27 cellular contexts compared by ENCODE assay signal in the genomic region with DNA sequence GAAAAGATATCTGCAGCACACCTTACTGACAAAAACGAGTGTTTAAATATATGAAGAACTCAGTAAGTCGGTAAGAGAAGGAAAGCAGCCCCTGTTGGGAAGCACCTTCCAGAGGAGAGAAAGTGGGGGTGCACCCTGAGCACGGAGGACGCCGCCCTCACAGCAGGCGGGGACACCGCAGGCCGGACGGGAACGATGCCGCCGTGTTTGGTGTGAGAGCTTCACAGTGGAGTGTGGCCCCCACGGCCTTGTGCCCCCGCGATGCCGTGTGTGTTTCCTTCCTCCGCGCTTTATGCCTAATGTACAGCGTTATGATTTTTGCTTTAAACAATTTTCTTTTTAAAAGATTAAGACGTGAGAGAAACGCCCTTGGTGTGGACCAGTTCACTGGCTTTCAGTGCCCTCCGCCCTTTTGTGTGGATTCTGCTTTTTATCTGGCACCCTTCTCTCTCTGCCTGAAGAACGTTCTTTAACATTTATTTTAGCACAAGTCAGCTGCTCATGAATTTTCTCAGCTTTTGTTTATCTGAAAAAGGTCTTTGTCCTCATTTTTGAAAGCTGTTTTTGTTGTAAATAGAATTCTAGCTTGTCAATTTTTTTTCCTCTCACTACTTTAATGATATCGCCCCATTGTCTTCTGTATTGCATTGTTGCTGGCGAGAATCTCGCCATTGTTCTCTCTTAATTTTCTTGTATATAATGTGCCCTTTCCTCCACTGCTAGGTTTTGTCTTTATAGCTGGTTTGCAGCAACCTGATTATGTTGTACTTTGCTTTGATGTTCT.
DNase-seq lines count a peak whose midpoint lies in the region; ATAC-seq and TF ChIP-seq lines count a peak whose summit lies in the region.
"Had no signal": no experiment of that assay in that cellular context is flagged by ENCODE, and none has a peak within 500 bp of the region (broad histone marks: within the 10 kb centered on the region; RNA-seq: fewer than 3 reads in every experiment).

No MANE protein-coding gene starts in this region.

- POLR2A ChIA-PET in CD4-positive, alpha-beta memory T cell (lab: Charles Lee; ENCODE audit: partially characterized antibody): no interaction called here

- H3K9me3 ChIP-seq in hepatocyte (ENCODE audit: low read depth) (no peaks in the 10 kb centered on the region), ovary (no peaks in the 10 kb centered on the region), upper lobe of right lung (no peaks in the 10 kb centered on the region)
- H3K9me3 ChIP-seq in CD4-positive, alpha-beta memory T cell (ENCODE audit: control insufficient read depth in 1 of 2, low read length in 2 of 2): no peaks in the 10 kb centered on the region
- H3K9me3 ChIP-seq: thyroid gland had no signal

- peak overlapping the region; percentile 34 for H3K27ac ChIP-seq in hepatocyte
- H3K27ac ChIP-seq in ovary: peak overlapping the region in 1 of 2 donors; percentile 31
- no peak overlapping the region for H3K27ac ChIP-seq in upper lobe of right lung
- no peak overlapping the region for H3K27ac ChIP-seq in CD4-positive, alpha-beta memory T cell (ENCODE audit: low read depth, low read length)
- H3K27ac ChIP-seq: 22Rv1, cardiac muscle cell, KMS-11, parathyroid adenoma, RWPE1, thyroid gland had no signal

- peak; percentile 36 for DNase-seq in activated effector memory CD4-positive, alpha-beta T cell treated with anti-CD3 and anti-CD28 coated beads, Interleukin-2, amount 50 U/mL, for 16 hours
- no peak for DNase-seq in activated effector memory CD4-positive, alpha-beta T cell treated with Interleukin-2 at 50 U/mL for 16 hours
- DNase-seq in hepatocyte (ENCODE audit: low spot score) (no peak), ovary (peak in 3 of 5 donors; percentile 23 to 42 (median 23)), upper lobe of right lung (peak; percentile 37), left cardiac atrium (no peak)
- DNase-seq in CD4-positive, alpha-beta memory T cell: no peak
- DNase-seq in stimulated activated CD4-positive, alpha-beta T cell treated with anti-CD3 and anti-CD28 coated beads, Interleukin-4, amount 100 ng/mL, for 1 hour: no peak
- DNase-seq: activated CD4-positive, alpha-beta memory T cell treated with anti-CD3 and anti-CD28 coated beads for 36 hours; activated naive CD4-positive, alpha-beta T cell; amniotic stem cell; CD8-positive, alpha-beta memory T cell; DMS53; GF-D8; naive thymus-derived CD4-positive, alpha-beta T cell; NCI-H1436 treated with DMSO at 0.1 percent for 48 hours; NCI-H526 treated with DMSO at 0.1 percent for 48 hours; T1000; thyroid gland had no signal

- H3K27me3 ChIP-seq in hepatocyte (no peaks in the 10 kb centered on the region), ovary (no peaks in the 10 kb centered on the region), upper lobe of right lung (no peaks in the 10 kb centered on the region)
- no peaks in the 10 kb centered on the region for H3K27me3 ChIP-seq in CD4-positive, alpha-beta memory T cell (ENCODE audit: insufficient read depth, low read length)
- H3K27me3 ChIP-seq: cardiac muscle cell, thyroid gland had no signal

- H3K36me3 Mint-ChIP-seq in CD4-positive, alpha-beta memory T cell: peaks cover 21 to 24% of the 10 kb centered on the region in 2 donors
- H3K36me3 Mint-ChIP-seq: activated CD4-positive, alpha-beta memory T cell treated with anti-CD3 and anti-CD28 coated beads for 36 hours had no signal

- TF ChIP-seq POLR2A in ovary (IDR thresholded peaks at IDR 0.05): no peak

- peaks cover 0 to 5% (median 1%) of the 10 kb centered on the region in 4 donors for H3K4me1 Mint-ChIP-seq in CD4-positive, alpha-beta memory T cell
- H3K4me1 Mint-ChIP-seq: CD8-positive, alpha-beta memory T cell had no signal

- no peak overlapping the region for H3K27ac Mint-ChIP-seq in CD4-positive, alpha-beta memory T cell
- H3K27ac Mint-ChIP-seq: activated CD4-positive, alpha-beta memory T cell treated with anti-CD3 and anti-CD28 coated beads for 36 hours; dendritic cell treated with granulocyte-macrophage colony-stimulating factor and Interleukin-4, amounts not matched to agents 40 ng/mL and 50 ng/mL, for 4 days; memory B cell; naive thymus-derived CD4-positive, alpha-beta T cell; stimulated activated memory B cell treated with anti-CD40 and anti-IgM and Interleukin-4, amounts not matched to agents 10 μg/mL and 1 μg/mL and 100 μg/mL, for 72 hours had no signal

- H3K79me2 ChIP-seq in hepatocyte: peaks cover 7% of the 10 kb centered on the region

- H3K27me3 Mint-ChIP-seq in CD4-positive, alpha-beta memory T cell: no peaks in the 10 kb centered on the region
- H3K27me3 Mint-ChIP-seq: activated CD4-positive, alpha-beta memory T cell treated with anti-CD3 and anti-CD28 coated beads for 36 hours; dendritic cell treated with granulocyte-macrophage colony-stimulating factor and Interleukin-4, amounts not matched to agents 40 ng/mL and 50 ng/mL, for 4 days; memory B cell; naive thymus-derived CD4-positive, alpha-beta T cell; stimulated activated memory B cell treated with anti-CD40 and anti-IgM and Interleukin-4, amounts not matched to agents 10 μg/mL and 1 μg/mL and 100 μg/mL, for 72 hours had no signal

- WGBS in hepatocyte (ENCODE audit: low lambda C conversion rate, missing lambda C conversion rate): 89% methylated on average over 26 of the region's 26 CpGs
- 53 to 70% (median 58%) methylated on average over 26 of the region's 26 CpGs for WGBS in ovary, 3 donors

- H3K4me3 ChIP-seq in hepatocyte (no peak overlapping the region), ovary (no peak overlapping the region), upper lobe of right lung (no peak overlapping the region)
- no peak overlapping the region for H3K4me3 ChIP-seq in CD4-positive, alpha-beta memory T cell (ENCODE audit: low read length in 2 of 2)
- H3K4me3 ChIP-seq: cardiac muscle cell, thyroid gland had no signal

- peak overlapping the region in 1 of 8 donors; percentile 17 for H3K4me3 Mint-ChIP-seq in CD4-positive, alpha-beta memory T cell
- H3K4me3 Mint-ChIP-seq: activated CD4-positive, alpha-beta memory T cell treated with anti-CD3 and anti-CD28 coated beads for 36 hours; CD8-positive, alpha-beta memory T cell; dendritic cell treated with granulocyte-macrophage colony-stimulating factor and Interleukin-4, amounts not matched to agents 40 ng/mL and 50 ng/mL, for 4 days; memory B cell; naive thymus-derived CD4-positive, alpha-beta T cell; stimulated activated memory B cell treated with anti-CD40 and anti-IgM and Interleukin-4, amounts not matched to agents 10 μg/mL and 1 μg/mL and 100 μg/mL, for 72 hours had no signal

- no peaks in the 10 kb centered on the region for H3K9me3 Mint-ChIP-seq in CD4-positive, alpha-beta memory T cell
- H3K9me3 Mint-ChIP-seq: activated CD4-positive, alpha-beta memory T cell treated with anti-CD3 and anti-CD28 coated beads for 36 hours; CD8-positive, alpha-beta memory T cell; dendritic cell treated with granulocyte-macrophage colony-stimulating factor and Interleukin-4, amounts not matched to agents 40 ng/mL and 50 ng/mL, for 4 days; memory B cell; naive thymus-derived CD4-positive, alpha-beta T cell; stimulated activated memory B cell treated with anti-CD40 and anti-IgM and Interleukin-4, amounts not matched to agents 10 μg/mL and 1 μg/mL and 100 μg/mL, for 72 hours had no signal

- no peaks in the 10 kb centered on the region for H3K36me3 ChIP-seq in hepatocyte (replicated peaks; ENCODE audit: insufficient read depth, low read depth)
- no peaks in the 10 kb centered on the region for H3K36me3 ChIP-seq in ovary
- H3K36me3 ChIP-seq in upper lobe of right lung: peaks cover 20% of the 10 kb centered on the region
- H3K36me3 ChIP-seq in CD4-positive, alpha-beta memory T cell (ENCODE audit: insufficient read depth, low read length): peaks cover 4% of the 10 kb centered on the region
- H3K36me3 ChIP-seq: cardiac muscle cell had no signal

- no peaks in the 10 kb centered on the region for H3K9me2 ChIP-seq in hepatocyte (replicated peaks; ENCODE audit: insufficient read depth)

- no peaks in the 10 kb centered on the region for H3K4me1 ChIP-seq in hepatocyte (ENCODE audit: insufficient read depth)
- peaks cover 5% of the 10 kb centered on the region for H3K4me1 ChIP-seq in ovary (ENCODE audit: insufficient read depth)
- H3K4me1 ChIP-seq in upper lobe of right lung: no peaks in the 10 kb centered on the region
- H3K4me1 ChIP-seq in CD4-positive, alpha-beta memory T cell (ENCODE audit: insufficient read depth, low read length): no peaks in the 10 kb centered on the region
- H3K4me1 ChIP-seq: parathyroid adenoma, thyroid gland had no signal

- TF ChIP-seq CTCF in hepatocyte (IDR thresholded peaks at IDR 0.05; ENCODE audit: poor library complexity) (no peak), ovary (IDR thresholded peaks at IDR 0.05) (no peak), upper lobe of right lung (IDR thresholded peaks at IDR 0.05) (no peak)

- H3K4me2 ChIP-seq in hepatocyte: no peak overlapping the region
- H3K4me2 ChIP-seq: KMS-11 had no signal

- H4K20me1 ChIP-seq in hepatocyte (ENCODE audit: insufficient read depth, poor library complexity, severe bottlenecking): peaks cover 3% of the 10 kb centered on the region

- TF ChIP-seq EP300 in ovary (IDR thresholded peaks at IDR 0.05): no peak

- no peak for ATAC-seq in upper lobe of right lung
- no peak for ATAC-seq in left cardiac atrium
- ATAC-seq: naive thymus-derived CD4-positive, alpha-beta T cell; stimulated activated memory B cell treated with anti-CD40 and anti-IgM and Interleukin-4, amounts not matched to agents 10 μg/mL and 1 μg/mL and 100 μg/mL, for 72 hours had no signal

- intact Hi-C loops in ovary (cut with DNase I): loop anchor here in 2 of 4 donors (10.0 kb wide), 3 partner anchors 253 to 423 kb away; a partner anchor contains a TSS
- intact Hi-C loops in upper lobe of right lung (cut with DNase I): no loop called here
- intact Hi-C loops in CD4-positive, alpha-beta memory T cell (cut with micrococcal nuclease): no loop called here
- intact Hi-C loops in left cardiac atrium (cut with DNase I): loop anchor here in 1 of 2 donors (10.0 kb wide), 1 partner anchor 263 kb away; no protein-coding TSS in a partner anchor

- H2AFZ ChIP-seq in hepatocyte: no peak overlapping the region
- H2AFZ ChIP-seq: parathyroid adenoma had no signal

- CTCF ChIA-PET in CD4-positive, alpha-beta memory T cell (lab: Charles Lee; ENCODE audit: partially characterized antibody): interaction anchor here (1.0 to 1.2 kb wide), 2 partner anchors 9 to 189 kb away, joined by 3 read pairs; no protein-coding TSS in a partner anchor

Comparison
In these comparisons a context has a peak if more than half of its experiments do, and no peak if none do; other contexts are left out.
1. DNase-seq: peak in activated effector memory CD4-positive, alpha-beta T cell treated with anti-CD3 and anti-CD28 coated beads, Interleukin-2, amount 50 U/mL, for 16 hours (single experiment), ovary (3 of 5) and upper lobe of right lung (single experiment); none in activated effector memory CD4-positive, alpha-beta T cell treated with Interleukin-2 at 50 U/mL for 16 hours (single experiment), hepatocyte (single experiment), CD4-positive, alpha-beta memory T cell (0 of 5), stimulated activated CD4-positive, alpha-beta T cell treated with anti-CD3 and anti-CD28 coated beads, Interleukin-4, amount 100 ng/mL, for 1 hour (single experiment) and left cardiac atrium (single experiment).